Comparison of ENCODE assay signal across 8 cellular contexts in the genomic region with DNA sequence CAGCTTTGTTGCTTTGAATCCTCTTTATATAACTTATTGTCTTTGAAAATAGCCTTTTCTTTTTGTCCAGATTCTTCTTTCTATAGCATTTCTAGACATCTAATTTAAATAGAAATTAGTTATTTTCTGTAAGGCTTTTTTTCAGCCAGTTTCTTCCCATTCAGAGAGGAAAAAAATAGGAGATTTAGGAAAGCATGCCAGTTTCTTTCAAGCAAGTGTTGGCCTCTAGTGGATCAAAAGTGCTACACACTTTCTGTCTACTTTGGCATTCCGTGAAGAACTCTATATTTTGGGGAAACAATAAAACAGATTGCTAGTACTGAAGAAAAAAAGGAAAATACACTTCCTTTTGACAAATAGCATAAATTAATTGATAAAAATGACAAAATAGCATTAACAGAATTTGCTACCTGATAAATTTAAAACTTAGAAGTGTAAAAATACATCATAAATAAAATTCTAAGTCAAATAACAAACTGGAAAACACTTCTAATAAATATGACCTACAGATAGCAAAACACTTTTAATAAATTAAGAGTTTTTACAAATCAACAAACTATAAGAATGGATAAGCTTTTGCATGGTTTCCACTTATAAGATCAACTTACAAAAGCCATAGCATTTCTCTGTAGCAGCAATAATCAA. TPM values are rescaled to one million over a fixed set of nuclear protein-coding genes. Genes with fewer than 3 reads are reported as not detected.
DNase-seq lines count a peak whose midpoint lies in the region; ATAC-seq and TF ChIP-seq lines count a peak whose summit lies in the region.

No MANE protein-coding gene starts in this region.

- no peaks in the 10 kb centered on the region for H3K79me2 ChIP-seq in H9 (ENCODE audit: insufficient read depth, low read length)

- H3K4me3 Mint-ChIP-seq in H9 = no peak overlapping the region
- H3K4me3 Mint-ChIP-seq in activated T-helper 1 cell treated with anti-CD3 and anti-CD28 coated beads, Interleukin-12 subunit alpha, Interleukin-12 subunit beta, Interleukin-2, Interleukin-4 antibody, amounts not matched to agents 30 ng/mL and 10 ng/mL and 1 ng/mL, durations not matched to agents 14 hours and 24 hours and 36 hours = no peak overlapping the region

- H3K4ac ChIP-seq in H9 (ENCODE audit: low read depth, low read length) = no peak overlapping the region

- H3K27me3 Mint-ChIP-seq in H9 (ENCODE audit: low read depth) = peaks cover 1% of the 10 kb centered on the region; the same call in 1 of the 2 replicates
- H3K27me3 Mint-ChIP-seq in activated T-helper 1 cell treated with anti-CD3 and anti-CD28 coated beads, Interleukin-12 subunit alpha, Interleukin-12 subunit beta, Interleukin-2, Interleukin-4 antibody, amounts not matched to agents 30 ng/mL and 10 ng/mL and 1 ng/mL, durations not matched to agents 14 hours and 24 hours and 36 hours (ENCODE audit: insufficient read depth) = peaks cover 21% of the 10 kb centered on the region

- no peak overlapping the region for H2BK120ac ChIP-seq in H9 (ENCODE audit: low read depth, low read length, poor library complexity, severe bottlenecking)

- H3K4me1 Mint-ChIP-seq in H9 = no peaks in the 10 kb centered on the region
- H3K4me1 Mint-ChIP-seq in activated T-helper 1 cell treated with anti-CD3 and anti-CD28 coated beads, Interleukin-12 subunit alpha, Interleukin-12 subunit beta, Interleukin-2, Interleukin-4 antibody, amounts not matched to agents 30 ng/mL and 10 ng/mL and 1 ng/mL, durations not matched to agents 14 hours and 24 hours and 36 hours (ENCODE audit: low read depth) = peaks cover 7% of the 10 kb centered on the region

- no peak overlapping the region for H3K9ac ChIP-seq in H9 (ENCODE audit: extremely low read depth, insufficient read length, low read length)

- H3K4me1 ChIP-seq in H9 (ENCODE audit: insufficient read depth, low read length) = no peaks in the 10 kb centered on the region
- H3K4me1 ChIP-seq in transverse colon = no peaks in the 10 kb centered on the region

- no peak overlapping the region for H3K23ac ChIP-seq in H9 (ENCODE audit: insufficient read length, low read depth, low read length)

- POLR2A ChIA-PET in RWPE1 (lab: Yijun Ruan, JAX; ENCODE audit: low non-redundant PET) = interaction anchor here (1.1 kb wide), 1 partner anchor 224 kb away, joined by 3 read pairs; no protein-coding TSS in a partner anchor

- H3K14ac ChIP-seq in H9 (ENCODE audit: insufficient read depth, low read length) = no peak overlapping the region

- H3T11ph ChIP-seq in H9 (ENCODE audit: low read length) = no peak overlapping the region

- peak; percentile 89 for TF ChIP-seq CTCF in AG10803 (conservative IDR thresholded peaks at IDR 0.05; ENCODE audit: low read length)
- peak; percentile 75 for TF ChIP-seq CTCF in H9 (conservative IDR thresholded peaks at IDR 0.05)
- peak; percentile 74 for TF ChIP-seq CTCF in RWPE1 (conservative IDR thresholded peaks at IDR 0.05; ENCODE audit: low read depth)
- TF ChIP-seq CTCF in fibroblast of villous mesenchyme (IDR thresholded peaks at IDR 0.05; ENCODE audit: insufficient read depth, low read depth, low read length) = peak; percentile 84
- peak; percentile 28 to 41 (median 37) for TF ChIP-seq CTCF in transverse colon (IDR thresholded peaks at IDR 0.05)

- CTCF ChIA-PET in RWPE1 (lab: Yijun Ruan, JAX) = interaction anchor here (0.5 to 1.0 kb wide), 8 partner anchors 38 to 1103 kb away, joined by 3 to 4 read pairs (median 3); no protein-coding TSS in a partner anchor

- no peak overlapping the region for H2BK5ac ChIP-seq in H9 (ENCODE audit: insufficient read length, low read length)

- WGBS in H9 (ENCODE audit: extremely low coverage, insufficient read length, low lambda C conversion rate) = no CpG with 5 or more reads among the region's 1 CpG
- WGBS in transverse colon (ENCODE audit: low coverage in 1 of 2), 2 donors = 2 to 17% methylated on average over 1 of the region's 1 CpG

- no peak for TF ChIP-seq EP300 in transverse colon (IDR thresholded peaks at IDR 0.05; ENCODE audit: low read depth)

- no peak overlapping the region for H3K56ac ChIP-seq in H9 (ENCODE audit: insufficient read length, low read depth, low read length)

- H3K27ac ChIP-seq in H9 (ENCODE audit: insufficient read length, low read depth, low read length) (no peak overlapping the region), RWPE1 (no peak overlapping the region), transverse colon (no peak overlapping the region)

- no peak overlapping the region for H2AFZ ChIP-seq in H9 (ENCODE audit: low read length)

- no peak overlapping the region for H4K5ac ChIP-seq in H9 (ENCODE audit: insufficient read length, low read depth, low read length)

- H2BK15ac ChIP-seq in H9 (ENCODE audit: low read depth, low read length) = no peak overlapping the region

- no peak overlapping the region for H2BK20ac ChIP-seq in H9 (ENCODE audit: low read depth, low read length, poor library complexity, severe bottlenecking)

- H3K9me3 ChIP-seq in H9 (ENCODE audit: control insufficient read depth, low read depth, low read length) (no peaks in the 10 kb centered on the region), transverse colon (no peaks in the 10 kb centered on the region)

- H3K4me2 ChIP-seq in H9 (ENCODE audit: insufficient read depth, insufficient read length, low read length) = no peak overlapping the region

- H3K36me3 ChIP-seq in transverse colon = no peaks in the 10 kb centered on the region

- H3K36me3 Mint-ChIP-seq in H9 (ENCODE audit: insufficient read depth in 1 of 3, low read depth in 3 of 3) = no peaks in the 10 kb centered on the region
- no peaks in the 10 kb centered on the region for H3K36me3 Mint-ChIP-seq in activated T-helper 1 cell treated with anti-CD3 and anti-CD28 coated beads, Interleukin-12 subunit alpha, Interleukin-12 subunit beta, Interleukin-2, Interleukin-4 antibody, amounts not matched to agents 30 ng/mL and 10 ng/mL and 1 ng/mL, durations not matched to agents 14 hours and 24 hours and 36 hours (ENCODE audit: low read depth)

- no peaks in the 10 kb centered on the region for H3K23me2 ChIP-seq in H9 (ENCODE audit: insufficient read length, low read depth, low read length, poor library complexity, severe bottlenecking)

- H3K27me3 ChIP-seq in H9 (ENCODE audit: insufficient read depth, low read length) (no peaks in the 10 kb centered on the region), transverse colon (peaks cover 17% of the 10 kb centered on the region)

- H4K8ac ChIP-seq in H9 (replicated peaks; ENCODE audit: insufficient read length, low read depth, low read length) = no peak overlapping the region

- in situ Hi-C loops in transverse colon (cut with MboI; ENCODE audit: low pct_ligation_motif_present in 1 of 4, low pct_unique_long_range_greater_than_20kb in 1 of 4, low sequenced_read_pairs in 3 of 4) = loop anchor here in 3 of 4 donors (25.0 kb wide), 3 partner anchors 223 to 323 kb away; a partner anchor contains a TSS

- no peak overlapping the region for H3K27ac Mint-ChIP-seq in H9
- H3K27ac Mint-ChIP-seq in activated T-helper 1 cell treated with anti-CD3 and anti-CD28 coated beads, Interleukin-12 subunit alpha, Interleukin-12 subunit beta, Interleukin-2, Interleukin-4 antibody, amounts not matched to agents 30 ng/mL and 10 ng/mL and 1 ng/mL, durations not matched to agents 14 hours and 24 hours and 36 hours = no peak overlapping the region

- H3K9me3 Mint-ChIP-seq in H9 = no peaks in the 10 kb centered on the region
- H3K9me3 Mint-ChIP-seq in activated T-helper 1 cell treated with anti-CD3 and anti-CD28 coated beads, Interleukin-12 subunit alpha, Interleukin-12 subunit beta, Interleukin-2, Interleukin-4 antibody, amounts not matched to agents 30 ng/mL and 10 ng/mL and 1 ng/mL, durations not matched to agents 14 hours and 24 hours and 36 hours = no peaks in the 10 kb centered on the region

- intact Hi-C loops in transverse colon (cut with DNase I; ENCODE audit: low total_unique reads) = no loop called here
- intact Hi-C loops in activated T-helper 1 cell treated with anti-CD3 and anti-CD28 coated beads, Interleukin-12 subunit alpha, Interleukin-12 subunit beta, Interleukin-2, Interleukin-4 antibody, amounts not matched to agents 30 ng/mL and 10 ng/mL and 1 ng/mL, durations not matched to agents 14 hours and 24 hours and 36 hours (cut with micrococcal nuclease) = no loop called here

- no peak overlapping the region for H2BK12ac ChIP-seq in H9 (ENCODE audit: insufficient read length, low read depth, low read length)

- H4K20me1 ChIP-seq in H9 (ENCODE audit: control insufficient read depth, insufficient read depth, insufficient read length) = no peaks in the 10 kb centered on the region

- no peak for ATAC-seq in esophagus mucosa

- no peak overlapping the region for H2AK5ac ChIP-seq in H9 (ENCODE audit: insufficient read length, low read length)

- H3K79me1 ChIP-seq in H9 (ENCODE audit: insufficient read depth, low read depth, low read length, poor library complexity, severe bottlenecking) = no peaks in the 10 kb centered on the region

- peak; percentile 66 for DNase-seq in AG10803 (ENCODE audit: low read depth)
- no peak for DNase-seq in H9
- no peak for DNase-seq in RWPE1 (ENCODE audit: low spot score)
- peak; percentile 69 for DNase-seq in fibroblast of villous mesenchyme (ENCODE audit: low read depth)
- no peak for DNase-seq in transverse colon
- no peak for DNase-seq in activated T-helper 1 cell treated with anti-CD3 and anti-CD28 coated beads, Interleukin-12 subunit alpha, Interleukin-12 subunit beta, Interleukin-2, Interleukin-4 antibody, amounts not matched to agents 30 ng/mL and 10 ng/mL and 1 ng/mL, durations not matched to agents 14 hours and 24 hours and 36 hours (ENCODE audit: low spot score)
- no peak for DNase-seq in cortex of kidney (lab: John Stamatoyannopoulos, UW)

- H3K18ac ChIP-seq in H9 (ENCODE audit: insufficient read length, low read depth, low read length) = no peak overlapping the region

- no peak for TF ChIP-seq POLR2A in transverse colon (IDR thresholded peaks at IDR 0.05)

- no peak overlapping the region for H4K91ac ChIP-seq in H9 (ENCODE audit: insufficient read length, low read depth, low read length)

- H3K4me3 ChIP-seq in AG10803 (ENCODE audit: low read length) (no peak overlapping the region), fibroblast of villous mesenchyme (ENCODE audit: low read depth, low read length) (no peak overlapping the region), transverse colon (no peak overlapping the region)

RNA-seq across cellular contexts. Expression of a gene that starts 13.1 kb away (rescaled TPM):
- 43.2 and 43.7 TPM in 2 replicates for total RNA-seq in H9 (2021)
- 7.7 and 12.5 TPM in 2 replicates for total RNA-seq in fibroblast of villous mesenchyme
- 10 to 100 TPM in 1 of 4 donors, 1 to 10 TPM in 1, under 1 TPM in 1, not detected in 1; 0.96 to 32.0 (median 1.1) TPM for total RNA-seq in transverse colon
- total RNA-seq in esophagus mucosa = 5.1 TPM
- total RNA-seq in activated T-helper 1 cell treated with anti-CD3 and anti-CD28 coated beads, Interleukin-12 subunit alpha, Interleukin-12 subunit beta, Interleukin-2, Interleukin-4 antibody, amounts not matched to agents 30 ng/mL and 10 ng/mL and 1 ng/mL, durations not matched to agents 14 hours and 24 hours and 36 hours = 52.2 and 58.0 TPM in 2 replicates

Comparison
In these comparisons a context has a peak if more than half of its experiments do, and no peak if none do; other contexts are left out.
1. DNase-seq: peak in AG10803 (single experiment) and fibroblast of villous mesenchyme (single experiment); none in H9 (single experiment), RWPE1 (single experiment), transverse colon (single experiment), activated T-helper 1 cell treated with anti-CD3 and anti-CD28 coated beads, Interleukin-12 subunit alpha, Interleukin-12 subunit beta, Interleukin-2, Interleukin-4 antibody, amounts not matched to agents 30 ng/mL and 10 ng/mL and 1 ng/mL, durations not matched to agents 14 hours and 24 hours and 36 hours (single experiment) and cortex of kidney (single experiment).
2. CTCF ChIP-seq: peak in every context shown above with its lines; median percentile 89 in AG10803; 84 in fibroblast of villous mesenchyme; 75 in H9; 74 in RWPE1; 37 in transverse colon.